Comparison of ENCODE assay signal across 8 cellular contexts in genomic region chr14:32940066-32940651, GRCh38. TPM values are rescaled to one million over a fixed set of nuclear protein-coding genes. Genes with fewer than 3 reads are reported as not detected.
A peak's percentile ranks its signal among the peaks of the same experiment; 100 is the strongest.
DNase-seq lines count a peak whose midpoint lies in the region; ATAC-seq and TF ChIP-seq lines count a peak whose summit lies in the region.

No MANE protein-coding gene starts in this region.

- TF ChIP-seq CTCF in gastroesophageal sphincter (IDR thresholded peaks at IDR 0.05): no peak
- TF ChIP-seq CTCF in gastrocnemius medialis (IDR thresholded peaks at IDR 0.05 in 4 of 5, conservative IDR thresholded peaks at IDR 0.05 in 1 of 5): no peak

- intact Hi-C loops in gastrocnemius medialis (cut with DNase I; ENCODE audit: low total_unique reads): no loop called here

- H3K9me3 ChIP-seq in gastroesophageal sphincter (no peaks in the 10 kb centered on the region), gastrocnemius medialis (no peaks in the 10 kb centered on the region)

- H3K27ac ChIP-seq in gastroesophageal sphincter: peak overlapping the region; percentile 95 to 99 (median 96)
- H3K27ac ChIP-seq in gastrocnemius medialis: peak overlapping the region; percentile 66 to 82 (median 74)

- H3K4me3 ChIP-seq in gastroesophageal sphincter: peak overlapping the region; percentile 81 to 85
- H3K4me3 ChIP-seq in gastrocnemius medialis: peak overlapping the region; percentile 61 to 72 (median 70)

- TF ChIP-seq EP300 in gastroesophageal sphincter (IDR thresholded peaks at IDR 0.05): no peak

- in situ Hi-C loops in gastrocnemius medialis (cut with MboI; ENCODE audit: low sequenced_read_pairs in 4 of 4): no loop called here

- peaks cover 4 to 35% (median 11%) of the 10 kb centered on the region in 3 donors for H3K4me1 ChIP-seq in gastroesophageal sphincter
- peaks cover 9 to 12% of the 10 kb centered on the region in 2 donors for H3K4me1 ChIP-seq in gastrocnemius medialis

- TF ChIP-seq POLR2A in gastroesophageal sphincter (IDR thresholded peaks at IDR 0.05) (no peak), gastrocnemius medialis (IDR thresholded peaks at IDR 0.05) (no peak)

- DNase-seq in NCI-H1694 treated with DMSO at 0.1 percent for 48 hours (lab: John Stamatoyannopoulos, UW) (peak; percentile 20), NCI-H1694 (lab: John Stamatoyannopoulos, UW) (no peak), SW480 (ENCODE audit: low spot score) (peak; percentile 18), gastrocnemius medialis (no peak), HK-2 (ENCODE audit: unreplicated experiment) (no peak), SIG-M5 treated with dmso at 0.1 percent for 504 hours (lab: John Stamatoyannopoulos, UW; ENCODE audit: unreplicated experiment) (no peak)

- H3K36me3 ChIP-seq in gastroesophageal sphincter (no peaks in the 10 kb centered on the region), gastrocnemius medialis (no peaks in the 10 kb centered on the region)

- WGBS in gastroesophageal sphincter (ENCODE audit: low coverage in 1 of 2), 2 donors: 18 to 20% methylated on average over 12 to 13 of the region's 13 CpGs

- H3K27me3 ChIP-seq in gastroesophageal sphincter (peaks cover 13% of the 10 kb centered on the region), gastrocnemius medialis (peaks cover 3 to 31% (median 10%) of the 10 kb centered on the region in 3 donors)

- ATAC-seq in gastroesophageal sphincter: no peak
- no peak for ATAC-seq in gastrocnemius medialis
- ATAC-seq in HG02970 (IDR thresholded peaks at IDR 0.05; ENCODE audit: low FRiP score, unreplicated experiment): no peak

RNA-seq across cellular contexts. Expression of gene NPAS3, which starts 1.5 kb away (rescaled TPM):
- total RNA-seq in gastroesophageal sphincter (10 to 100 TPM in 1 of 4 donors, 1 to 10 TPM in 3; 1.9 to 10.6 (median 2.2) TPM), gastrocnemius medialis (under 1 TPM in 2 of 4 donors, not detected in 2; 0.82 to 1.00 TPM)

Comparison
In these comparisons a context has a peak if more than half of its experiments do, and no peak if none do; other contexts are left out.
1. DNase-seq: peak in NCI-H1694 treated with DMSO at 0.1 percent for 48 hours (single experiment) and SW480 (single experiment); none in NCI-H1694 (single experiment), gastrocnemius medialis (0 of 2), HK-2 (single experiment) and SIG-M5 treated with dmso at 0.1 percent for 504 hours (single experiment).